8 cellular contexts compared by ENCODE assay signal in genomic region chr14:92603309-92604257, GRCh38.
DNase-seq lines count a peak whose midpoint lies in the region; ATAC-seq, FAIRE-seq and TF ChIP-seq lines count a peak whose summit lies in the region.

No MANE protein-coding gene starts in this region.

- no peak overlapping the region for H3K9ac ChIP-seq in liver (ENCODE audit: low read depth in 1 of 2, low read length in 2 of 2)
- H3K9ac ChIP-seq in HepG2 (ENCODE audit: insufficient read depth, low read depth, low read length) = no peak overlapping the region
- H3K9ac ChIP-seq in neural progenitor cell = no peak overlapping the region

- DNase-seq in HepG2 (ENCODE audit: low spot score) (no peak), neural progenitor cell (ENCODE audit: low spot score) (peak; percentile 52), GM12892 (ENCODE audit: insufficient read length) (no peak)
- DNase-seq in activated CD4-positive, alpha-beta T cell treated with anti-CD3 and anti-CD28 coated beads for 4 hours = peak; percentile 57 to 58
- peak in 2 of 3 experiments; percentile 35 to 44 for DNase-seq in effector memory CD8-positive, alpha-beta T cell

- H3K4me3 Mint-ChIP-seq in effector memory CD8-positive, alpha-beta T cell = peak overlapping the region; percentile 43 to 44
- no peak overlapping the region for H3K4me3 Mint-ChIP-seq in neural progenitor cell

- no peaks in the 10 kb centered on the region for H4K20me1 ChIP-seq in HepG2 (ENCODE audit: insufficient read depth, low read length)
- no peaks in the 10 kb centered on the region for H4K20me1 ChIP-seq in neural progenitor cell (ENCODE audit: low read depth)

- in situ Hi-C loops in HepG2 (cut with HindIII; ENCODE audit: extremely low pct_ligation_motif_present, low pct_unique_long_range_greater_than_20kb) = no loop called here

- TF ChIP-seq RAD21 in liver (IDR thresholded peaks at IDR 0.05) = peak; percentile 25 to 47
- no peak for TF ChIP-seq RAD21 in HepG2 (CRISPR knock-in tag; IDR thresholded peaks at IDR 0.05)

- no peak for ATAC-seq in HepG2
- peak; percentile 92 for ATAC-seq in effector memory CD8-positive, alpha-beta T cell (replicated peaks)
- ATAC-seq in GM18907 (IDR thresholded peaks at IDR 0.05; ENCODE audit: unreplicated experiment) = no peak
- no peak for ATAC-seq in GM19463 (IDR thresholded peaks at IDR 0.05; ENCODE audit: unreplicated experiment)

- no peaks in the 10 kb centered on the region for H3K27me3 Mint-ChIP-seq in effector memory CD8-positive, alpha-beta T cell
- peaks cover 9% of the 10 kb centered on the region for H3K27me3 Mint-ChIP-seq in neural progenitor cell (ENCODE audit: insufficient read depth, low read depth)

- H3K36me3 ChIP-seq in liver (ENCODE audit: control insufficient read depth in 4 of 4, insufficient read depth in 3 of 4, low read depth in 1 of 4, low read length in 3 of 4) (no peaks in the 10 kb centered on the region), HepG2 (replicated peaks in 1 of 2; ENCODE audit: control insufficient read depth in 1 of 2, insufficient read depth in 2 of 2, low read length in 2 of 2) (peaks cover 0 to 1% of the 10 kb centered on the region in 2 experiments; a peak in 1 of 5 replicates), neural progenitor cell (no peaks in the 10 kb centered on the region)

- H3K79me2 ChIP-seq in HepG2 (ENCODE audit: insufficient read depth, low read length) = no peaks in the 10 kb centered on the region
- no peaks in the 10 kb centered on the region for H3K79me2 ChIP-seq in neural progenitor cell (ENCODE audit: low read depth)

- FAIRE-seq in HepG2 (lab: Jason Lieb, UNC) (no peak), GM12892 (lab: Jason Lieb, UNC) (no peak)

- 77% methylated on average over 14 of the region's 14 CpGs for WGBS in liver
- 95% methylated on average over 13 of the region's 14 CpGs for WGBS in HepG2 (ENCODE audit: low lambda C conversion rate)

- no peak overlapping the region for H3K4me2 ChIP-seq in HepG2 (ENCODE audit: low read depth, low read length)
- H3K4me2 ChIP-seq in neural progenitor cell = no peak overlapping the region

- TF ChIP-seq EP300 in HepG2 (IDR thresholded peaks at IDR 0.05; ENCODE audit: low read depth in 2 of 2, low read length in 2 of 2) = no peak
- TF ChIP-seq EP300 in HepG2 (CRISPR knock-in tag; IDR thresholded peaks at IDR 0.05; ENCODE audit: borderline replicate concordance) = no peak

- H3K4me3 ChIP-seq in liver (ENCODE audit: low read depth in 1 of 3, low read length in 3 of 3) = no peak overlapping the region
- H3K4me3 ChIP-seq in HepG2 (replicated peaks in 1 of 3; ENCODE audit: insufficient read depth in 1 of 3, low read depth in 2 of 3, low read length in 3 of 3) = no peak overlapping the region
- H3K4me3 ChIP-seq in neural progenitor cell = no peak overlapping the region

- H3K4me1 ChIP-seq in liver (ENCODE audit: control insufficient read depth in 4 of 4, insufficient read depth in 4 of 4, low read length in 3 of 4) (no peaks in the 10 kb centered on the region), HepG2 (ENCODE audit: insufficient read depth, low read length) (no peaks in the 10 kb centered on the region), neural progenitor cell (peaks cover 6% of the 10 kb centered on the region)

- CTCF ChIA-PET in HepG2 (lab: Yijun Ruan, JAX; ENCODE audit: low intra/inter-chr PET ratio, low total read pairs) = no interaction called here

- peaks cover 32 to 38% of the 10 kb centered on the region in 2 donors for H3K4me1 Mint-ChIP-seq in effector memory CD8-positive, alpha-beta T cell (ENCODE audit: low read depth in 2 of 2)
- H3K4me1 Mint-ChIP-seq in neural progenitor cell = peaks cover 17% of the 10 kb centered on the region

- H3K27ac ChIP-seq in liver (ENCODE audit: low read depth in 1 of 2, low read length in 2 of 2) = no peak overlapping the region
- H3K27ac ChIP-seq in HepG2 (ENCODE audit: extremely low read length, insufficient read depth, low read length) = no peak overlapping the region
- H3K27ac ChIP-seq in neural progenitor cell = no peak overlapping the region

- intact Hi-C loops in HepG2 (cut with micrococcal nuclease; ENCODE audit: unreplicated experiment) = no loop called here

- H3K9me3 ChIP-seq in liver (ENCODE audit: control insufficient read depth in 4 of 4, low read length in 3 of 4) = no peaks in the 10 kb centered on the region
- H3K9me3 ChIP-seq in HepG2 (ENCODE audit: low read length) = no peaks in the 10 kb centered on the region
- no peaks in the 10 kb centered on the region for H3K9me3 ChIP-seq in neural progenitor cell (ENCODE audit: low read depth)

- H3K36me3 Mint-ChIP-seq in effector memory CD8-positive, alpha-beta T cell (ENCODE audit: insufficient read depth) = peaks cover 10% of the 10 kb centered on the region
- no peaks in the 10 kb centered on the region for H3K36me3 Mint-ChIP-seq in neural progenitor cell

- no peaks in the 10 kb centered on the region for H3F3A ChIP-seq in neural progenitor cell (ENCODE audit: low read depth)

- BruUV-seq in HepG2 (replicated peaks; lab: Mats Ljungman, UMichigan) = no TSS peak

- POLR2A ChIA-PET in HepG2 (lab: Yijun Ruan, JAX) = no interaction called here

- H3K9me3 Mint-ChIP-seq in effector memory CD8-positive, alpha-beta T cell = peaks cover 0 to 1% of the 10 kb centered on the region in 2 donors
- H3K9me3 Mint-ChIP-seq in neural progenitor cell = peaks cover 4% of the 10 kb centered on the region

- peak overlapping the region in 1 of 2 donors; percentile 78 for H3K27ac Mint-ChIP-seq in effector memory CD8-positive, alpha-beta T cell
- H3K27ac Mint-ChIP-seq in neural progenitor cell = peak overlapping the region; percentile 93

- H3K27me3 ChIP-seq in liver (ENCODE audit: control insufficient read depth in 4 of 4, insufficient read depth in 4 of 4, low read length in 3 of 4) (no peaks in the 10 kb centered on the region), HepG2 (ENCODE audit: control insufficient read depth in 1 of 2, insufficient read depth in 2 of 2, low read length in 2 of 2) (no peaks in the 10 kb centered on the region), neural progenitor cell (no peaks in the 10 kb centered on the region)

- TF ChIP-seq CTCF in liver (IDR thresholded peaks at IDR 0.05; ENCODE audit: low read depth, low read length, missing input control) (no peak), HepG2 (CRISPR knock-in tag; IDR thresholded peaks at IDR 0.05) (no peak), neural progenitor cell (IDR thresholded peaks at IDR 0.05) (no peak)

- no peak overlapping the region for H2AFZ ChIP-seq in HepG2 (ENCODE audit: low read length)
- H2AFZ ChIP-seq in neural progenitor cell (replicated peaks) = no peak overlapping the region

- no peak for TF ChIP-seq POLR2A in HepG2 (IDR thresholded peaks at IDR 0.05; ENCODE audit: insufficient read depth in 1 of 2, low read depth in 2 of 2, low read length in 2 of 2)
- TF ChIP-seq POLR2A in GM12892 (IDR thresholded peaks at IDR 0.05; ENCODE audit: low read depth, low read length) = no peak

TF ChIP-seq in liver, 16 proteins besides CTCF, POLR2A, EP300 and RAD21 (continues in another document):
- TF ChIP-seq FOXA2 (IDR thresholded peaks at IDR 0.05) (no peak), ATF3 (IDR thresholded peaks at IDR 0.05) (no peak), EGR1 (IDR thresholded peaks at IDR 0.05; ENCODE audit: low read depth in 2 of 2) (no peak), TAF1 (conservative IDR thresholded peaks at IDR 0.05) (no peak), YY1 (IDR thresholded peaks at IDR 0.05) (no peak), RXRA (IDR thresholded peaks at IDR 0.05) (no peak), GABPA (IDR thresholded peaks at IDR 0.05 in 1 of 2, conservative IDR thresholded peaks at IDR 0.05 in 1 of 2) (no peak), FOXA1 (IDR thresholded peaks at IDR 0.05) (no peak), HNF4G (IDR thresholded peaks at IDR 0.05) (no peak), MAX (IDR thresholded peaks at IDR 0.05) (no peak), SP1 (IDR thresholded peaks at IDR 0.05) (no peak)

TF ChIP-seq in HepG2, 621 proteins besides CTCF, POLR2A, EP300 and RAD21 (continues in another document):
- TF ChIP-seq ZNF224 (CRISPR knock-in tag; IDR thresholded peaks at IDR 0.05) (no peak), ZNF317 (CRISPR knock-in tag; IDR thresholded peaks at IDR 0.05) (no peak), TIGD3 (CRISPR knock-in tag; IDR thresholded peaks at IDR 0.05; ENCODE audit: borderline replicate concordance) (no peak), IRF9 (CRISPR knock-in tag; IDR thresholded peaks at IDR 0.05; ENCODE audit: borderline replicate concordance) (no peak), ZFP36L2 (CRISPR knock-in tag; IDR thresholded peaks at IDR 0.05) (no peak), HDAC6 (IDR thresholded peaks at IDR 0.05; ENCODE audit: low read depth, low read length) (no peak), ZNF703 (CRISPR knock-in tag; IDR thresholded peaks at IDR 0.05; ENCODE audit: borderline replicate concordance) (no peak), TFDP1 (CRISPR knock-in tag; IDR thresholded peaks at IDR 0.05; ENCODE audit: borderline replicate concordance) (no peak), CEBPG (CRISPR knock-in tag; IDR thresholded peaks at IDR 0.05) (no peak), ZNF33B (CRISPR knock-in tag; IDR thresholded peaks at IDR 0.05) (no peak)

Comparison
In these comparisons a context has a peak if more than half of its experiments do, and no peak if none do; other contexts are left out.
1. DNase-seq: peak in activated CD4-positive, alpha-beta T cell treated with anti-CD3 and anti-CD28 coated beads for 4 hours (2 of 2), effector memory CD8-positive, alpha-beta T cell (2 of 3) and neural progenitor cell (single experiment); none in HepG2 (single experiment) and GM12892 (single experiment).